ENCODE assay signal across 12 cellular contexts in genomic region chr19:2629491-2630351, GRCh38.
A peak's percentile ranks its signal among the peaks of the same experiment; 100 is the strongest.
DNase-seq lines count a peak whose midpoint lies in the region; ATAC-seq and TF ChIP-seq lines count a peak whose summit lies in the region.
"Had no signal": no experiment of that assay in that cellular context is flagged by ENCODE, and none has a peak within 500 bp of the region (broad histone marks: within the 10 kb centered on the region; RNA-seq: fewer than 3 reads in every experiment).

No MANE protein-coding gene starts in this region.

- H3K27ac ChIP-seq in angular gyrus (ENCODE audit: low read depth, low read length) (peak overlapping the region; percentile 32), thyroid gland (peak overlapping the region; percentile 97 to 100 (median 98))

- H3K27me3 ChIP-seq in thyroid gland = no peaks in the 10 kb centered on the region

- intact Hi-C loops in thyroid gland (cut with DNase I) = no loop called here

- peak overlapping the region; percentile 42 for H3K27ac Mint-ChIP-seq in activated naive CD4-positive, alpha-beta T cell treated with anti-CD3 and anti-CD28 coated beads, Interleukin-2, amount 50 U/mL, for 24 hours
- H3K27ac Mint-ChIP-seq: progenitor cell of endocrine pancreas had no signal

- H3K36me3 Mint-ChIP-seq in activated naive CD4-positive, alpha-beta T cell treated with anti-CD3 and anti-CD28 coated beads, Interleukin-2, amount 50 U/mL, for 24 hours = no peaks in the 10 kb centered on the region

- no peaks in the 10 kb centered on the region for H3K36me3 ChIP-seq in thyroid gland

- peaks cover 51% of the 10 kb centered on the region for H3K4me1 Mint-ChIP-seq in activated naive CD4-positive, alpha-beta T cell treated with anti-CD3 and anti-CD28 coated beads, Interleukin-2, amount 50 U/mL, for 24 hours

- DNase-seq in activated naive CD4-positive, alpha-beta T cell treated with anti-CD3 and anti-CD28 coated beads, Interleukin-2, amount 50 U/mL, for 16 hours = no peak
- DNase-seq in mucosa of gallbladder (ENCODE audit: low spot score) (peak; percentile 67), thyroid gland (no peak), cerebellar cortex (ENCODE audit: low spot score) (no peak), activated gamma-delta T cell (lab: John Stamatoyannopoulos, UW) (no peak)
- DNase-seq: erythroblast, KBM-7, SK-N-SH had no signal

- no peaks in the 10 kb centered on the region for H3K9me3 Mint-ChIP-seq in activated naive CD4-positive, alpha-beta T cell treated with anti-CD3 and anti-CD28 coated beads, Interleukin-2, amount 50 U/mL, for 24 hours

- no peak for TF ChIP-seq POLR2A in thyroid gland (IDR thresholded peaks at IDR 0.05)

- no peak overlapping the region for H3K4me3 ChIP-seq in thyroid gland (replicated peaks in 1 of 3)

- no peak for ATAC-seq in GM21576 (IDR thresholded peaks at IDR 0.05; ENCODE audit: unreplicated experiment)

- peaks cover 76 to 90% of the 10 kb centered on the region in 2 donors for H3K4me1 ChIP-seq in thyroid gland

- H3K27me3 Mint-ChIP-seq in activated naive CD4-positive, alpha-beta T cell treated with anti-CD3 and anti-CD28 coated beads, Interleukin-2, amount 50 U/mL, for 24 hours = no peaks in the 10 kb centered on the region
- H3K27me3 Mint-ChIP-seq: progenitor cell of endocrine pancreas had no signal

- H3K9me3 ChIP-seq in thyroid gland = no peaks in the 10 kb centered on the region

- no peak for TF ChIP-seq CTCF in thyroid gland (IDR thresholded peaks at IDR 0.05)

- WGBS in thyroid gland, 2 donors = 80 to 89% methylated on average over 16 of the region's 16 CpGs

- no peak overlapping the region for H3K4me3 Mint-ChIP-seq in activated naive CD4-positive, alpha-beta T cell treated with anti-CD3 and anti-CD28 coated beads, Interleukin-2, amount 50 U/mL, for 24 hours
